ENCODE assay signal across 22 cellular contexts in the genomic region with DNA sequence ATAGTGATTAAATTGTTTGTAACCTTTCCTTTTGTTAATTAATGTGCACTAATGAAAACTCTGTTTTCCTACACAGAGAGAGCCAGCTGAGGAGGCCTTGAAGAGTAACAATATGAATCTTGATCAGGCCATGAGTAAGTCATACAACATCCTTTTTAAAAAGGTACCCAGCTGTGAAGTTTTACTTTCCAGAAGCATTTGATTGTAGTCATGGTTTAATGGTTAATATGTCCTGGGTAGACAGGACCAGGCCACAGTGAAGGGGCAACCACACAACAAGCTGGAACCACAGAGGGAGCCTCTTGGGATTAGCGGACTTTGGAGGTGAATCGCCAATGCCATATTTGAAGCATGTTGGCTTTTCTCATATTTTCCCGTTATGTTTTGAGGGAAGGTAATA.
"Had no signal": no experiment of that assay in that cellular context is flagged by ENCODE, and none has a peak within 500 bp of the region (broad histone marks: within the 10 kb centered on the region; RNA-seq: fewer than 3 reads in every experiment).

No MANE protein-coding gene starts in this region.

- H3K4me1 Mint-ChIP-seq: activated naive CD4-positive, alpha-beta T cell treated with anti-CD3 and anti-CD28 coated beads, Interleukin-2, amount 10 ng/mL, durations not matched to agents 7 days and 5 days; activated naive CD8-positive, alpha-beta T cell treated with anti-CD3 and anti-CD28 coated beads, Interleukin-2, amount 10 ng/mL, durations not matched to agents 7 days and 5 days; WTC11 had no signal

- H3K27ac Mint-ChIP-seq: activated CD8-positive, alpha-beta T cell treated with anti-CD3 and anti-CD28 coated beads, Interleukin-2, amount 10 ng/mL, durations not matched to agents 7 days and 5 days; activated naive CD4-positive, alpha-beta T cell treated with anti-CD3 and anti-CD28 coated beads, Interleukin-2, amount 10 ng/mL, durations not matched to agents 7 days and 5 days; activated naive CD8-positive, alpha-beta T cell treated with anti-CD3 and anti-CD28 coated beads, Interleukin-2, amount 10 ng/mL, durations not matched to agents 7 days and 5 days; T-helper 1 cell treated with Interleukin-12 subunit alpha and Interleukin-12 subunit beta and Interleukin-4 antibody, amounts not matched to agents 30 μg/mL and 1 μg/mL, for 36 hours; WTC11 had no signal

- H3K9me3 ChIP-seq: adrenal gland, Peyer's patch had no signal

- H3K4me1 ChIP-seq: adrenal gland, Peyer's patch had no signal

- DNase-seq: activated CD4-positive, alpha-beta T cell treated with anti-CD3 and anti-CD28 coated beads for 48 hours; activated CD4-positive, alpha-beta T cell treated with anti-CD3 and anti-CD28 coated beads, Interleukin-2, amount 50 U/mL, for 4 hours; activated CD4-positive, CD25-positive, alpha-beta regulatory T cell treated with anti-CD3 and anti-CD28 coated beads, Interleukin-2, amount 50 U/mL, for 72 hours; activated CD8-positive, alpha-beta memory T cell treated with anti-CD3 and anti-CD28 coated beads, Interleukin-2, amount 50 U/mL, for 48 hours; activated CD8-positive, alpha-beta T cell treated with anti-CD3 and anti-CD28 coated beads, Interleukin-2, amount 10 ng/mL, durations not matched to agents 7 days and 5 days; activated gamma-delta T cell; activated naive CD4-positive, alpha-beta T cell treated with anti-CD3 and anti-CD28 coated beads, Interleukin-2, amount 10 ng/mL, durations not matched to agents 7 days and 5 days; activated naive CD8-positive, alpha-beta T cell treated with anti-CD3 and anti-CD28 coated beads, Interleukin-2, amount 10 ng/mL, durations not matched to agents 7 days and 5 days; activated T-cell treated with anti-CD3 and anti-CD28 coated beads, Interleukin-2, amount 50 U/mL, for 4 hours; adrenal gland; anterior cingulate cortex; Kasumi-1; KBM-7; NCI-H146; NCI-H187 treated with DMSO at 0.1 percent for 48 hours; NCI-H2081 treated with DMSO at 0.1 percent for 48 hours; NCI-H446; NCI-H524; Peyer's patch; SHP77 had no signal

- H3K27me3 ChIP-seq: adrenal gland, Peyer's patch had no signal

- ATAC-seq: activated CD8-positive, alpha-beta T cell treated with anti-CD3 and anti-CD28 coated beads, Interleukin-2, amount 10 ng/mL, durations not matched to agents 7 days and 5 days; activated T-cell treated with anti-CD3 and anti-CD28 coated beads, Interleukin-2, amount 50 U/mL, for 4 hours; WTC11 had no signal

- H3K4me3 ChIP-seq: adrenal gland, Peyer's patch had no signal

- H3K27ac ChIP-seq: adrenal gland, Peyer's patch had no signal

- H3K4me3 Mint-ChIP-seq: activated CD8-positive, alpha-beta T cell treated with anti-CD3 and anti-CD28 coated beads, Interleukin-2, amount 10 ng/mL, durations not matched to agents 7 days and 5 days; activated naive CD4-positive, alpha-beta T cell treated with anti-CD3 and anti-CD28 coated beads, Interleukin-2, amount 10 ng/mL, durations not matched to agents 7 days and 5 days; activated naive CD8-positive, alpha-beta T cell treated with anti-CD3 and anti-CD28 coated beads, Interleukin-2, amount 10 ng/mL, durations not matched to agents 7 days and 5 days; activated T-cell treated with anti-CD3 and anti-CD28 coated beads, Interleukin-2, amount 50 U/mL, for 4 hours; T-helper 1 cell treated with Interleukin-12 subunit alpha and Interleukin-12 subunit beta and Interleukin-4 antibody, amounts not matched to agents 30 μg/mL and 1 μg/mL, for 36 hours; WTC11 had no signal

- H3K9me3 Mint-ChIP-seq: activated naive CD4-positive, alpha-beta T cell treated with anti-CD3 and anti-CD28 coated beads, Interleukin-2, amount 10 ng/mL, durations not matched to agents 7 days and 5 days; activated naive CD8-positive, alpha-beta T cell treated with anti-CD3 and anti-CD28 coated beads, Interleukin-2, amount 10 ng/mL, durations not matched to agents 7 days and 5 days; activated T-cell treated with anti-CD3 and anti-CD28 coated beads, Interleukin-2, amount 50 U/mL, for 4 hours; T-helper 1 cell treated with Interleukin-12 subunit alpha and Interleukin-12 subunit beta and Interleukin-4 antibody, amounts not matched to agents 30 μg/mL and 1 μg/mL, for 36 hours; WTC11 had no signal

- H3K27me3 Mint-ChIP-seq: activated naive CD4-positive, alpha-beta T cell treated with anti-CD3 and anti-CD28 coated beads, Interleukin-2, amount 10 ng/mL, durations not matched to agents 7 days and 5 days; activated naive CD8-positive, alpha-beta T cell treated with anti-CD3 and anti-CD28 coated beads, Interleukin-2, amount 10 ng/mL, durations not matched to agents 7 days and 5 days had no signal
